Comparison of ENCODE assay signal across 1 cellular context in the genomic region with DNA sequence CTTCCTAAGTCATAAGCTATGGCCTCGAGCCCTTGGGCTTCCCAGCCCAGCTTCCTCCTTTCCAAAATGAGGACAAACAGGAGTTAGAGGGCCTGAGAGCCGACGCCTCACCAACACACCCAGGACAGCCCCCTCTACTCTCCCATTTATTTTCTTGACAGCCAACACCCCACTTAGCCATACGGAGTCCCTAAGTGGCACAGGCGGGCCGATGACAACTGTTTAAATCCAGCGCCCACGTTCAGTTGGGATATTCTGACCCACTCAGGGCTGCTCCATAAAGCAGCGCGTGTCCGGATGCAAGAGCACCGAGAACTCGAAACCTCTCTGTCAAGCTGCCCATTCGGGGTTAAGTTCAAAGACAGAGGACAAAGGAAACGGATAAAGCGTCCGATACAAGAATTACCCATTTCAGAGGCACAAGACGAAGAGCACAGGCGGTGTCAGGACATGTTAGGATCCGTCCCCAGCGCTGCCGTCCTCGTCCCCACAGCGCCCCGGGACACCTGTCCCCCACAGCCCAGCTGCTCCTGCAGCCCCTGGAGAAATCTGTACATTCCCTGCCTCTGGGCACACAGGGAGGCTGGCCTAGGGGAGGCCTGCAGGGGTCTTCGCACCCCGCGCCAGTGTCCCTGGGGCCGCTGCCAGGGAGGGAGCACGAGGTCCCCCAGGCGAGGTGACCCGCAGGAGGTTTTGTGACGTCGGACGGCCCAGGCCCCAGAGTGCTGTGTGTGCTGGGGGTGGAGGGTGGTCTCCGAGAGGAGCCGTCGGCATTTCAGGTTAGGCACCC.
TF ChIP-seq lines count a peak whose summit lies in the region.

No MANE protein-coding gene starts in this region.

TF ChIP-seq in GM23338, 12 proteins besides CTCF, POLR2A, EP300 and RAD21 (continued from another document):
- TF ChIP-seq, protein P1, sequence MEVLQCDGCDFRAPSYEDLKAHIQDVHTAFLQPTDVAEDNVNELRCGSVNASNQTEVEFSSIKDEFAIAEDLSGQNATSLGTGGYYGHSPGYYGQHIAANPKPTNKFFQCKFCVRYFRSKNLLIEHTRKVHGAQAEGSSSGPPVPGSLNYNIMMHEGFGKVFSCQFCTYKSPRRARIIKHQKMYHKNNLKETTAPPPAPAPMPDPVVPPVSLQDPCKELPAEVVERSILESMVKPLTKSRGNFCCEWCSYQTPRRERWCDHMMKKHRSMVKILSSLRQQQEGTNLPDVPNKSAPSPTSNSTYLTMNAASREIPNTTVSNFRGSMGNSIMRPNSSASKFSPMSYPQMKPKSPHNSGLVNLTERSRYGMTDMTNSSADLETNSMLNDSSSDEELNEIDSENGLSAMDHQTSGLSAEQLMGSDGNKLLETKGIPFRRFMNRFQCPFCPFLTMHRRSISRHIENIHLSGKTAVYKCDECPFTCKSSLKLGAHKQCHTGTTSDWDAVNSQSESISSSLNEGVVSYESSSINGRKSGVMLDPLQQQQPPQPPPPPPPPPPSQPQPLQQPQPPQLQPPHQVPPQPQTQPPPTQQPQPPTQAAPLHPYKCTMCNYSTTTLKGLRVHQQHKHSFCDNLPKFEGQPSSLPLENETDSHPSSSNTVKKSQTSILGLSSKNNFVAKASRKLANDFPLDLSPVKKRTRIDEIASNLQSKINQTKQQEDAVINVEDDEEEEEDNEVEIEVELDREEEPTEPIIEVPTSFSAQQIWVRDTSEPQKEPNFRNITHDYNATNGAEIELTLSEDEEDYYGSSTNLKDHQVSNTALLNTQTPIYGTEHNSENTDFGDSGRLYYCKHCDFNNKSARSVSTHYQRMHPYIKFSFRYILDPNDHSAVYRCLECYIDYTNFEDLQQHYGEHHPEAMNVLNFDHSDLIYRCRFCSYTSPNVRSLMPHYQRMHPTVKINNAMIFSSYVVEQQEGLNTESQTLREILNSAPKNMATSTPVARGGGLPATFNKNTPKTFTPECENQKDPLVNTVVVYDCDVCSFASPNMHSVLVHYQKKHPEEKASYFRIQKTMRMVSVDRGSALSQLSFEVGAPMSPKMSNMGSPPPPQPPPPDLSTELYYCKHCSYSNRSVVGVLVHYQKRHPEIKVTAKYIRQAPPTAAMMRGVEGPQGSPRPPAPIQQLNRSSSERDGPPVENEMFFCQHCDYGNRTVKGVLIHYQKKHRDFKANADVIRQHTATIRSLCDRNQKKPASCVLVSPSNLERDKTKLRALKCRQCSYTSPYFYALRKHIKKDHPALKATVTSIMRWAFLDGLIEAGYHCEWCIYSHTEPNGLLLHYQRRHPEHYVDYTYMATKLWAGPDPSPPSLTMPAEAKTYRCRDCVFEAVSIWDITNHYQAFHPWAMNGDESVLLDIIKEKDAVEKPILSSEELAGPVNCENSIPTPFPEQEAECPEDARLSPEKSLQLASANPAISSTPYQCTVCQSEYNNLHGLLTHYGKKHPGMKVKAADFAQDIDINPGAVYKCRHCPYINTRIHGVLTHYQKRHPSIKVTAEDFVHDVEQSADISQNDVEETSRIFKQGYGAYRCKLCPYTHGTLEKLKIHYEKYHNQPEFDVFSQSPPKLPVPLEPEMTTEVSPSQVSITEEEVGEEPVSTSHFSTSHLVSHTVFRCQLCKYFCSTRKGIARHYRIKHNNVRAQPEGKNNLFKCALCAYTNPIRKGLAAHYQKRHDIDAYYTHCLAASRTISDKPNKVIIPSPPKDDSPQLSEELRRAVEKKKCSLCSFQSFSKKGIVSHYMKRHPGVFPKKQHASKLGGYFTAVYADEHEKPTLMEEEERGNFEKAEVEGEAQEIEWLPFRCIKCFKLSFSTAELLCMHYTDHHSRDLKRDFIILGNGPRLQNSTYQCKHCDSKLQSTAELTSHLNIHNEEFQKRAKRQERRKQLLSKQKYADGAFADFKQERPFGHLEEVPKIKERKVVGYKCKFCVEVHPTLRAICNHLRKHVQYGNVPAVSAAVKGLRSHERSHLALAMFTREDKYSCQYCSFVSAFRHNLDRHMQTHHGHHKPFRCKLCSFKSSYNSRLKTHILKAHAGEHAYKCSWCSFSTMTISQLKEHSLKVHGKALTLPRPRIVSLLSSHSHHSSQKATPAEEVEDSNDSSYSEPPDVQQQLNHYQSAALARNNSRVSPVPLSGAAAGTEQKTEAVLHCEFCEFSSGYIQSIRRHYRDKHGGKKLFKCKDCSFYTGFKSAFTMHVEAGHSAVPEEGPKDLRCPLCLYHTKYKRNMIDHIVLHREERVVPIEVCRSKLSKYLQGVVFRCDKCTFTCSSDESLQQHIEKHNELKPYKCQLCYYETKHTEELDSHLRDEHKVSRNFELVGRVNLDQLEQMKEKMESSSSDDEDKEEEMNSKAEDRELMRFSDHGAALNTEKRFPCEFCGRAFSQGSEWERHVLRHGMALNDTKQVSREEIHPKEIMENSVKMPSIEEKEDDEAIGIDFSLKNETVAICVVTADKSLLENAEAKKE (CRISPR knock-in tag; IDR thresholded peaks at IDR 0.05): no peak
- TF ChIP-seq STAT1 (IDR thresholded peaks at IDR 0.05; ENCODE audit: unreplicated experiment) (no peak), ZNF114 (CRISPR knock-in tag; IDR thresholded peaks at IDR 0.05) (no peak), EZH2phosphoT487 (IDR thresholded peaks at IDR 0.05; ENCODE audit: unreplicated experiment) (no peak), JUNB (IDR thresholded peaks at IDR 0.05; ENCODE audit: unreplicated experiment) (no peak), REST (IDR thresholded peaks at IDR 0.05; ENCODE audit: unreplicated experiment) (no peak), ZNF331 (CRISPR knock-in tag; IDR thresholded peaks at IDR 0.05; ENCODE audit: low read depth) (no peak)
